12 cellular contexts compared by ENCODE assay signal in genomic region chr16:9913604-9914330, GRCh38.
"Had no signal": no experiment of that assay in that cellular context is flagged by ENCODE, and none has a peak within 500 bp of the region (broad histone marks: within the 10 kb centered on the region; RNA-seq: fewer than 3 reads in every experiment).

No MANE protein-coding gene starts in this region.

- H2AFZ ChIP-seq: hepatocyte had no signal

- H3K4me1 ChIP-seq: gastrocnemius medialis had no signal

- H3K4me3 ChIP-seq: gastrocnemius medialis, hepatocyte, lung, smooth muscle cell had no signal

- ATAC-seq: gastrocnemius medialis; naive thymus-derived CD4-positive, alpha-beta T cell; stimulated activated effector memory CD8-positive, alpha-beta T cell treated with anti-CD3 and anti-CD28 coated beads, Interleukin-12 subunit alpha, Interleukin-12 subunit beta, amount 100 ng/mL, for 72 hours had no signal

- H3K9me3 Mint-ChIP-seq: activated naive CD4-positive, alpha-beta T cell treated with anti-CD3 and anti-CD28 coated beads, Interleukin-2, amount 50 U/mL, for 24 hours had no signal

- H3K27ac Mint-ChIP-seq: activated naive CD4-positive, alpha-beta T cell treated with anti-CD3 and anti-CD28 coated beads, Interleukin-2, amount 50 U/mL, for 24 hours; stimulated activated effector memory CD8-positive, alpha-beta T cell treated with anti-CD3 and anti-CD28 coated beads, Interleukin-12 subunit alpha, Interleukin-12 subunit beta, amount 100 ng/mL, for 72 hours had no signal

- H3K36me3 Mint-ChIP-seq: activated naive CD4-positive, alpha-beta T cell treated with anti-CD3 and anti-CD28 coated beads, Interleukin-2, amount 50 U/mL, for 24 hours; naive thymus-derived CD4-positive, alpha-beta T cell; stimulated activated effector memory CD8-positive, alpha-beta T cell treated with anti-CD3 and anti-CD28 coated beads, Interleukin-12 subunit alpha, Interleukin-12 subunit beta, amount 100 ng/mL, for 72 hours had no signal

- H3K27me3 ChIP-seq: gastrocnemius medialis, hepatocyte, neutrophil had no signal

- H3K4me2 ChIP-seq: hepatocyte, smooth muscle cell had no signal

- H3K79me2 ChIP-seq: hepatocyte had no signal

- H3K27me3 Mint-ChIP-seq: activated naive CD4-positive, alpha-beta T cell treated with anti-CD3 and anti-CD28 coated beads, Interleukin-2, amount 50 U/mL, for 24 hours had no signal

- H3K27ac ChIP-seq: gastrocnemius medialis, hepatocyte, neutrophil had no signal

- DNase-seq: activated T-cell treated with anti-CD3 and anti-CD28 coated beads, Interleukin-2, amount 50 U/mL, for 1 hour; gastrocnemius medialis; kidney glomerular epithelial cell; naive thymus-derived CD4-positive, alpha-beta T cell; T-helper 2 cell; trophoblast cell had no signal

- H3K4me3 Mint-ChIP-seq: activated naive CD4-positive, alpha-beta T cell treated with anti-CD3 and anti-CD28 coated beads, Interleukin-2, amount 50 U/mL, for 24 hours; naive thymus-derived CD4-positive, alpha-beta T cell; stimulated activated effector memory CD8-positive, alpha-beta T cell treated with anti-CD3 and anti-CD28 coated beads, Interleukin-12 subunit alpha, Interleukin-12 subunit beta, amount 100 ng/mL, for 72 hours had no signal

- H3K4me1 Mint-ChIP-seq: activated naive CD4-positive, alpha-beta T cell treated with anti-CD3 and anti-CD28 coated beads, Interleukin-2, amount 50 U/mL, for 24 hours; naive thymus-derived CD4-positive, alpha-beta T cell; stimulated activated effector memory CD8-positive, alpha-beta T cell treated with anti-CD3 and anti-CD28 coated beads, Interleukin-12 subunit alpha, Interleukin-12 subunit beta, amount 100 ng/mL, for 72 hours had no signal

- H3K36me3 ChIP-seq: gastrocnemius medialis, neutrophil had no signal
